In the genomic region with DNA sequence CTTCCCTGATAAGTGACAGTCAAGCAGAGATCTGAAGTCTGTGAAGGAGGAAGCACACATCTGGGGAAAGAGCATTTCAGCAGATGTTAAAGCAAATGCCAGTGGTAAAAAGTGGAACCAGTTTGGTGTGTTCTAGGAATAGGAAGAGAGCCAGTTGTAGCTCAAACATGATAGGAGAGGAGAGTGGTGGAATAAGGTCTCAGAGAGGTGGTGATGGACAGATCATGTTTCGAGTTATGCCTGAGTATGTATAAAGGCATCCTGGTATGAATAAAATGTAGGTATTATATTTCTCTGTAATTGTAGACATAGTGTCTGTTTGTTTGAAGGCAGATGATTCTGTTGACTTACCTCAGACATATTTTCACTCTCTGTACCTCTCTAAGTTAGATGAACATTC, we compare ENCODE assay signal across 17 cellular contexts.
"Had no signal": no experiment of that assay in that cellular context is flagged by ENCODE, and none has a peak within 500 bp of the region (broad histone marks: within the 10 kb centered on the region; RNA-seq: fewer than 3 reads in every experiment).

No MANE protein-coding gene starts in this region.

- H3K36me3 Mint-ChIP-seq: stimulated activated effector memory CD8-positive, alpha-beta T cell treated with anti-CD3 and anti-CD28 coated beads, Interleukin-12 subunit alpha, Interleukin-12 subunit beta, amount 100 ng/mL, for 72 hours had no signal

- H3K36me3 ChIP-seq: gastroesophageal sphincter, right atrium auricular region, tibial artery, uterus had no signal

- H3K27me3 ChIP-seq: gastroesophageal sphincter, right atrium auricular region, tibial artery, uterus had no signal

- H3K9me3 ChIP-seq: gastroesophageal sphincter, right atrium auricular region, tibial artery, uterus had no signal

- DNase-seq: activated B cell treated with CpG ODN at 0.5 μM for 24 hours; activated CD4-positive, alpha-beta T cell treated with anti-CD3 and anti-CD28 coated beads, Interleukin-2, amount 10 ng/mL, durations not matched to agents 24 days and 14 days; activated naive CD4-positive, alpha-beta T cell treated with anti-CD3 and anti-CD28 coated beads for 36 hours; central memory CD4-positive, alpha-beta T cell; effector CD4-positive, alpha-beta T cell; left ventricle myocardium superior; posterior cingulate gyrus; small intestine; tibial artery; uterus had no signal

- H3K9me3 Mint-ChIP-seq: activated B cell treated with CpG ODN at 0.5 μM for 24 hours; activated CD4-positive, alpha-beta T cell treated with anti-CD3 and anti-CD28 coated beads, Interleukin-2, amount 10 ng/mL, durations not matched to agents 24 days and 14 days; activated naive CD4-positive, alpha-beta T cell treated with anti-CD3 and anti-CD28 coated beads for 36 hours; activated T-helper 17 cell treated with anti-CD3 and anti-CD28 coated beads, Interleukin-2, amount 50 U/mL, for 72 hours; stimulated activated effector memory CD8-positive, alpha-beta T cell treated with anti-CD3 and anti-CD28 coated beads, Interleukin-12 subunit alpha, Interleukin-12 subunit beta, amount 100 ng/mL, for 72 hours had no signal

- H3K4me3 Mint-ChIP-seq: activated B cell treated with CpG ODN at 0.5 μM for 24 hours; activated CD4-positive, alpha-beta T cell treated with anti-CD3 and anti-CD28 coated beads, Interleukin-2, amount 10 ng/mL, durations not matched to agents 24 days and 14 days; activated naive CD4-positive, alpha-beta T cell treated with anti-CD3 and anti-CD28 coated beads for 36 hours; activated T-helper 17 cell treated with anti-CD3 and anti-CD28 coated beads, Interleukin-2, amount 50 U/mL, for 72 hours; stimulated activated effector memory CD8-positive, alpha-beta T cell treated with anti-CD3 and anti-CD28 coated beads, Interleukin-12 subunit alpha, Interleukin-12 subunit beta, amount 100 ng/mL, for 72 hours had no signal

- H3K4me1 Mint-ChIP-seq: activated B cell treated with CpG ODN at 0.5 μM for 24 hours; activated CD4-positive, alpha-beta T cell treated with anti-CD3 and anti-CD28 coated beads, Interleukin-2, amount 10 ng/mL, durations not matched to agents 24 days and 14 days; activated T-helper 17 cell treated with anti-CD3 and anti-CD28 coated beads, Interleukin-2, amount 50 U/mL, for 72 hours; stimulated activated effector memory CD8-positive, alpha-beta T cell treated with anti-CD3 and anti-CD28 coated beads, Interleukin-12 subunit alpha, Interleukin-12 subunit beta, amount 100 ng/mL, for 72 hours had no signal

- H3K4me3 ChIP-seq: coronary artery, gastroesophageal sphincter, right atrium auricular region, tibial artery, uterus had no signal

- H3K27ac Mint-ChIP-seq: activated B cell treated with CpG ODN at 0.5 μM for 24 hours; activated CD4-positive, alpha-beta T cell treated with anti-CD3 and anti-CD28 coated beads, Interleukin-2, amount 10 ng/mL, durations not matched to agents 24 days and 14 days; activated naive CD4-positive, alpha-beta T cell treated with anti-CD3 and anti-CD28 coated beads for 36 hours; activated T-helper 17 cell treated with anti-CD3 and anti-CD28 coated beads, Interleukin-2, amount 50 U/mL, for 72 hours; stimulated activated effector memory CD8-positive, alpha-beta T cell treated with anti-CD3 and anti-CD28 coated beads, Interleukin-12 subunit alpha, Interleukin-12 subunit beta, amount 100 ng/mL, for 72 hours had no signal

- H3K27ac ChIP-seq: coronary artery, epithelial cell of prostate, gastroesophageal sphincter, right atrium auricular region, tibial artery, uterus had no signal

- H3K4me1 ChIP-seq: gastroesophageal sphincter, right atrium auricular region, tibial artery, uterus had no signal

- FAIRE-seq: keratinocyte had no signal
